ENCODE assay signal across 8 cellular contexts in the genomic region with DNA sequence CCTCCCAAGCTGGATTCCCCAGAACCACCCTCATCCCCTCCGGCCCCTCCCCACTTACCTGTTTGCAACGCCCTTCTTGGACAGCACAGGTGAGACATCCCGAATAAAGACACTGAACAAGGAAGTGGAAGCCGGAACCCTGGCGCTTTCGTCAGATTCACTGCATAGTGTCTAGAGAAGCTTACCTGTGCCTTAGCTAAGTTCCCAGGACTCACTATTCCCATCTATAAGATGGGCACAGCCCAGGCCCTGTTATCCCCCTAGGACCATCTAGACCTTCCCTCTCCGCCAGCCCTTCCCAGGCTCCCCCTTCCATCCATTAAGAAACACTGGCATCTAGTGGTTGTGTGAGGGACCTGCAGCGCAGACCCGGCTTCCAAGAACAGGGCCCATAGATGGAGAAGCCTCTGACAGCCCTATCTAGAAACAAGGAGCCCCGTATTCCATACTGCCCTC. TPM values are rescaled to one million over a fixed set of nuclear protein-coding genes. Genes with fewer than 3 reads are reported as not detected.
DNase-seq lines count a peak whose midpoint lies in the region; ATAC-seq and TF ChIP-seq lines count a peak whose summit lies in the region.

No MANE protein-coding gene starts in this region.

- TF ChIP-seq CTCF in BE2C (IDR thresholded peaks at IDR 0.05; ENCODE audit: low read depth, low read length) (peak; percentile 96), H9 (conservative IDR thresholded peaks at IDR 0.05) (peak; percentile 91), endodermal cell (conservative IDR thresholded peaks at IDR 0.05) (peak; percentile 94)

- no peak overlapping the region for H3K4ac ChIP-seq in H9 (ENCODE audit: low read depth, low read length)

- no peaks in the 10 kb centered on the region for H3K79me1 ChIP-seq in H9 (ENCODE audit: insufficient read depth, low read depth, low read length, poor library complexity, severe bottlenecking)

- H3K27ac Mint-ChIP-seq in H9 (peak overlapping the region in 1 of 3 experiments; percentile 33; a peak in 1 of 7 replicates), endodermal cell (no peak overlapping the region)
- no peak overlapping the region for H3K27ac Mint-ChIP-seq in stimulated activated naive CD8-positive, alpha-beta T cell treated with anti-CD3 and anti-CD28 coated beads, Interleukin-15, amount 100 ng/mL, for 72 hours

- no peak overlapping the region for H4K91ac ChIP-seq in H9 (ENCODE audit: insufficient read length, low read depth, low read length)

- no peaks in the 10 kb centered on the region; a peak in 1 of 5 replicates for H3K9me3 Mint-ChIP-seq in H9
- no peaks in the 10 kb centered on the region for H3K9me3 Mint-ChIP-seq in endodermal cell
- H3K9me3 Mint-ChIP-seq in stimulated activated naive CD8-positive, alpha-beta T cell treated with anti-CD3 and anti-CD28 coated beads, Interleukin-15, amount 100 ng/mL, for 72 hours = no peaks in the 10 kb centered on the region

- DNase-seq in BE2C (peak; percentile 78), H9 (peak; percentile 84), NCI-H226 (peak; percentile 49), endodermal cell (peak; percentile 98), midbrain (lab: John Stamatoyannopoulos, UW) (peak; percentile 73), ureter (ENCODE audit: low spot score) (no peak)
- peak; percentile 9 to 21 for DNase-seq in activated CD4-positive, alpha-beta T cell treated with anti-CD3 and anti-CD28 coated beads, Interleukin-2, amount 50 U/mL, for 4 hours
- peak; percentile 29 to 46 for DNase-seq in stimulated activated naive CD8-positive, alpha-beta T cell treated with anti-CD3 and anti-CD28 coated beads, Interleukin-15, amount 100 ng/mL, for 72 hours

- H3K27me3 ChIP-seq in BE2C (no peaks in the 10 kb centered on the region), H9 (ENCODE audit: insufficient read depth, low read length) (no peaks in the 10 kb centered on the region), endodermal cell (ENCODE audit: control insufficient read depth, insufficient read depth, low read length, poor library complexity, severe bottlenecking) (no peaks in the 10 kb centered on the region)

- no peak overlapping the region for H3K4me3 Mint-ChIP-seq in H9
- H3K4me3 Mint-ChIP-seq in endodermal cell = no peak overlapping the region
- H3K4me3 Mint-ChIP-seq in stimulated activated naive CD8-positive, alpha-beta T cell treated with anti-CD3 and anti-CD28 coated beads, Interleukin-15, amount 100 ng/mL, for 72 hours = no peak overlapping the region

- H3K4me3 ChIP-seq in BE2C (ENCODE audit: low read depth, low read length) = no peak overlapping the region
- H3K4me3 ChIP-seq in endodermal cell (ENCODE audit: low read length) = no peak overlapping the region

- H3K27ac ChIP-seq in H9 (ENCODE audit: insufficient read length, low read depth, low read length) = no peak overlapping the region
- no peak overlapping the region for H3K27ac ChIP-seq in endodermal cell (ENCODE audit: low read depth, low read length)

- no peak overlapping the region for H2AK5ac ChIP-seq in H9 (ENCODE audit: insufficient read length, low read length)

- H3K9me3 ChIP-seq in BE2C (no peaks in the 10 kb centered on the region), H9 (ENCODE audit: control insufficient read depth, low read depth, low read length) (no peaks in the 10 kb centered on the region), endodermal cell (ENCODE audit: control insufficient read depth, low read length) (no peaks in the 10 kb centered on the region)

- H3K9ac ChIP-seq in H9 (ENCODE audit: extremely low read depth, insufficient read length, low read length) (no peak overlapping the region), endodermal cell (ENCODE audit: extremely low read depth, low read length, poor library complexity, severe bottlenecking) (no peak overlapping the region)

- H3K27me3 Mint-ChIP-seq in H9 (ENCODE audit: low read depth) = peaks cover 23% of the 10 kb centered on the region
- peaks cover 2% of the 10 kb centered on the region for H3K27me3 Mint-ChIP-seq in endodermal cell (ENCODE audit: insufficient read depth)
- peaks cover 65% of the 10 kb centered on the region for H3K27me3 Mint-ChIP-seq in stimulated activated naive CD8-positive, alpha-beta T cell treated with anti-CD3 and anti-CD28 coated beads, Interleukin-15, amount 100 ng/mL, for 72 hours

- H2BK5ac ChIP-seq in H9 (ENCODE audit: insufficient read length, low read length) = no peak overlapping the region

- H3K36me3 Mint-ChIP-seq in H9 (ENCODE audit: insufficient read depth in 1 of 3, low read depth in 3 of 3) = no peaks in the 10 kb centered on the region
- H3K36me3 Mint-ChIP-seq in endodermal cell (ENCODE audit: low read depth) = no peaks in the 10 kb centered on the region

- WGBS in H9 (ENCODE audit: extremely low coverage, insufficient read length, low lambda C conversion rate) = no CpG with 5 or more reads among the region's 10 CpGs
- 56 to 88% methylated on average over 3 to 10 of the region's 10 CpGs for WGBS in endodermal cell (ENCODE audit: insufficient coverage in 1 of 2, insufficient read length in 1 of 2), 2 experiments

- no peaks in the 10 kb centered on the region for H3K79me2 ChIP-seq in H9 (ENCODE audit: insufficient read depth, low read length)

- no peaks in the 10 kb centered on the region for H3K23me2 ChIP-seq in H9 (ENCODE audit: insufficient read length, low read depth, low read length, poor library complexity, severe bottlenecking)

- H3K36me3 ChIP-seq in BE2C = no peaks in the 10 kb centered on the region
- H3K36me3 ChIP-seq in endodermal cell (ENCODE audit: control insufficient read depth, insufficient read depth, low read length) = no peaks in the 10 kb centered on the region

- no peak overlapping the region for H2BK15ac ChIP-seq in H9 (ENCODE audit: low read depth, low read length)

- no peak overlapping the region for H3K4me2 ChIP-seq in H9 (ENCODE audit: insufficient read depth, insufficient read length, low read length)

- H4K20me1 ChIP-seq in H9 (ENCODE audit: control insufficient read depth, insufficient read depth, insufficient read length) = no peaks in the 10 kb centered on the region

- peak; percentile 66 for ATAC-seq in stimulated activated naive CD8-positive, alpha-beta T cell treated with anti-CD3 and anti-CD28 coated beads, Interleukin-15, amount 100 ng/mL, for 72 hours

- H2BK20ac ChIP-seq in H9 (ENCODE audit: low read depth, low read length, poor library complexity, severe bottlenecking) = no peak overlapping the region

- H3K23ac ChIP-seq in H9 (ENCODE audit: insufficient read length, low read depth, low read length) = no peak overlapping the region

- no peak overlapping the region for H3K18ac ChIP-seq in H9 (ENCODE audit: insufficient read length, low read depth, low read length)

- no peak overlapping the region for H4K8ac ChIP-seq in H9 (replicated peaks; ENCODE audit: insufficient read length, low read depth, low read length)

- H2BK12ac ChIP-seq in H9 (ENCODE audit: insufficient read length, low read depth, low read length) = no peak overlapping the region

- H3K56ac ChIP-seq in H9 (ENCODE audit: insufficient read length, low read depth, low read length) = no peak overlapping the region

- H2AFZ ChIP-seq in H9 (ENCODE audit: low read length) = no peak overlapping the region

- no peak overlapping the region for H4K5ac ChIP-seq in H9 (ENCODE audit: insufficient read length, low read depth, low read length)

- H3K14ac ChIP-seq in H9 (ENCODE audit: insufficient read depth, low read length) = no peak overlapping the region

- H3K4me1 Mint-ChIP-seq in H9 (peaks cover 8 to 28% of the 10 kb centered on the region in 2 experiments), endodermal cell (peaks cover 13% of the 10 kb centered on the region)
- no peaks in the 10 kb centered on the region for H3K4me1 Mint-ChIP-seq in stimulated activated naive CD8-positive, alpha-beta T cell treated with anti-CD3 and anti-CD28 coated beads, Interleukin-15, amount 100 ng/mL, for 72 hours

- H3T11ph ChIP-seq in H9 (ENCODE audit: low read length) = no peak overlapping the region

- no peak overlapping the region for H2BK120ac ChIP-seq in H9 (ENCODE audit: low read depth, low read length, poor library complexity, severe bottlenecking)

- H3K4me1 ChIP-seq in BE2C (no peaks in the 10 kb centered on the region), H9 (ENCODE audit: insufficient read depth, low read length) (no peaks in the 10 kb centered on the region; the same call in 1 of the 2 replicates), endodermal cell (ENCODE audit: control insufficient read depth, insufficient read depth, low read length) (no peaks in the 10 kb centered on the region)

RNA-seq across cellular contexts. Expression of gene RPL38, which starts 26.9 kb away (rescaled TPM):
- 2,245 TPM for polyA plus RNA-seq in BE2C (2012; ENCODE audit: insufficient read depth, insufficient read length, low read depth)
- 1,354 and 1,358 TPM in 2 replicates for total RNA-seq in H9 (2021)
- 1,000 to 10,000 TPM; 1,155 to 1,199 TPM for total RNA-seq in endodermal cell
- 1,898 TPM for polyA plus RNA-seq in endodermal cell (2013, experiment 1 of 2)
- 1,809 TPM for polyA plus RNA-seq in endodermal cell (2013, experiment 2 of 2)
- 1,081 TPM for total RNA-seq in ureter

RNA-seq across cellular contexts. Expression of gene TTYH2, which starts 36.8 kb away (rescaled TPM):
- 9.9 TPM for polyA plus RNA-seq in BE2C (2012; ENCODE audit: insufficient read depth, insufficient read length, low read depth)
- total RNA-seq in H9 (2021) (1.6 and 3.2 TPM in 2 replicates), endodermal cell (1 to 10 TPM; 1.2 to 1.6 TPM), ureter (8.2 TPM)
- 20.3 TPM for polyA plus RNA-seq in endodermal cell (2013, experiment 1 of 2)
- polyA plus RNA-seq in endodermal cell (2013, experiment 2 of 2) = 18.3 TPM
